Comparison of ENCODE assay signal across 11 cellular contexts in genomic region chr17:73068322-73069153, GRCh38. TPM values are rescaled to one million over a fixed set of nuclear protein-coding genes. Genes with fewer than 3 reads are reported as not detected.
DNase-seq lines count a peak whose midpoint lies in the region; ATAC-seq and TF ChIP-seq lines count a peak whose summit lies in the region.
"Had no signal": no experiment of that assay in that cellular context is flagged by ENCODE, and none has a peak within 500 bp of the region (broad histone marks: within the 10 kb centered on the region; RNA-seq: fewer than 3 reads in every experiment).

No MANE protein-coding gene starts in this region.

- CTCF ChIA-PET in AG04450 (lab: Charles Lee), result interaction anchor here (1.0 to 1.9 kb wide), 3 partner anchors 11 to 343 kb away, joined by 3 to 5 read pairs (median 5); no protein-coding TSS in a partner anchor

- H3K4me1 ChIP-seq in HAP-1, result no peaks in the 10 kb centered on the region

- in situ Hi-C loops in brain microvascular endothelial cell (cut with HindIII; ENCODE audit: low pct_ligation_motif_present, low sequenced_read_pairs), result no loop called here
- in situ Hi-C loops in HAP-1 (cut with MboI; ENCODE audit: low sequenced_read_pairs), result no loop called here

- peak; percentile 76 for DNase-seq in AG04450 (ENCODE audit: low read depth, low spot score)
- peak; percentile 69 for DNase-seq in HT-29 (ENCODE audit: low spot score)
- peak; percentile 92 for DNase-seq in brain microvascular endothelial cell
- peak; percentile 82 for DNase-seq in kidney epithelial cell (ENCODE audit: low read depth)
- no peak for DNase-seq in NCI-H128 (lab: John Stamatoyannopoulos, UW; ENCODE audit: unreplicated experiment)
- DNase-seq in HAP-1 (ENCODE audit: low spot score in 2 of 2), result no peak
- DNase-seq: DMS153, endodermal cell had no signal

- TF ChIP-seq CTCF in AG04450 (IDR thresholded peaks at IDR 0.05; ENCODE audit: low read depth, low read length) (no peak), brain microvascular endothelial cell (IDR thresholded peaks at IDR 0.05; ENCODE audit: low read depth, low read length, missing control alignments) (no peak), kidney epithelial cell (IDR thresholded peaks at IDR 0.05; ENCODE audit: insufficient read depth, low read length, poor library complexity, severe bottlenecking) (no peak)

- no peak for ATAC-seq in GM18505 (IDR thresholded peaks at IDR 0.05; ENCODE audit: unreplicated experiment)
- ATAC-seq in GM21447 (IDR thresholded peaks at IDR 0.05; ENCODE audit: unreplicated experiment), result no peak
- ATAC-seq: Panc1 had no signal

- peak overlapping the region; percentile 97 for H3K27ac ChIP-seq in AG04450 (ENCODE audit: low read depth, low read length)
- H3K27ac ChIP-seq in brain microvascular endothelial cell, result peak overlapping the region; percentile 80

- H3K27me3 ChIP-seq in AG04450 (ENCODE audit: control insufficient read depth, insufficient read depth, low read length) (no peaks in the 10 kb centered on the region), brain microvascular endothelial cell (replicated peaks) (no peaks in the 10 kb centered on the region), kidney epithelial cell (ENCODE audit: control insufficient read depth, insufficient read depth, low read length) (no peaks in the 10 kb centered on the region), HAP-1 (ENCODE audit: low read depth) (no peaks in the 10 kb centered on the region)

- H3K36me3 ChIP-seq in brain microvascular endothelial cell (replicated peaks) (no peaks in the 10 kb centered on the region), kidney epithelial cell (ENCODE audit: control insufficient read depth, insufficient read depth, low read length) (no peaks in the 10 kb centered on the region), HAP-1 (replicated peaks) (no peaks in the 10 kb centered on the region)

- H3K9me3 ChIP-seq in AG04450 (ENCODE audit: control insufficient read depth, insufficient read depth, low read length) (no peaks in the 10 kb centered on the region), HAP-1 (no peaks in the 10 kb centered on the region)

- POLR2A ChIA-PET in AG04450 (lab: Yijun Ruan, JAX), result interaction anchor here (0.8 to 1.1 kb wide), 4 partner anchors 24 to 84 kb away, joined by 3 to 4 read pairs (median 4); partner anchors contain the start of gene SLC39A11

- no peak for TF ChIP-seq POLR2A in GM18505 (IDR thresholded peaks at IDR 0.05; ENCODE audit: borderline replicate concordance, extremely low read depth, insufficient read depth, insufficient read length)

- H3K4me3 ChIP-seq in AG04450 (ENCODE audit: low read depth, low read length) (no peak overlapping the region), brain microvascular endothelial cell (ENCODE audit: low read depth, low read length) (no peak overlapping the region), kidney epithelial cell (ENCODE audit: low read depth, low read length) (no peak overlapping the region), HAP-1 (no peak overlapping the region)

RNA-seq across cellular contexts. Expression of gene SLC39A11, which starts 23.9 kb away (rescaled TPM):
- 18.0 and 19.0 TPM in 2 replicates for polyA plus RNA-seq in AG04450 (2011; rRNA removed)
- 37.0 and 56.0 TPM in 2 replicates for polyA minus RNA-seq in AG04450 (2011; rRNA and poly(A)+ RNA removed)
- 18.1 and 20.7 TPM in 2 replicates for total RNA-seq in HT-29 (2014; rRNA removed; shearing (Covaris generic))
- 13.0 and 21.7 TPM in 2 replicates for total RNA-seq in kidney epithelial cell

Comparison
In these comparisons a context has a peak if more than half of its experiments do, and no peak if none do; other contexts are left out.
1. DNase-seq: peak in AG04450 (single experiment), HT-29 (single experiment), brain microvascular endothelial cell (single experiment) and kidney epithelial cell (single experiment); none in NCI-H128 (single experiment) and HAP-1 (0 of 2).